In the genomic region with DNA sequence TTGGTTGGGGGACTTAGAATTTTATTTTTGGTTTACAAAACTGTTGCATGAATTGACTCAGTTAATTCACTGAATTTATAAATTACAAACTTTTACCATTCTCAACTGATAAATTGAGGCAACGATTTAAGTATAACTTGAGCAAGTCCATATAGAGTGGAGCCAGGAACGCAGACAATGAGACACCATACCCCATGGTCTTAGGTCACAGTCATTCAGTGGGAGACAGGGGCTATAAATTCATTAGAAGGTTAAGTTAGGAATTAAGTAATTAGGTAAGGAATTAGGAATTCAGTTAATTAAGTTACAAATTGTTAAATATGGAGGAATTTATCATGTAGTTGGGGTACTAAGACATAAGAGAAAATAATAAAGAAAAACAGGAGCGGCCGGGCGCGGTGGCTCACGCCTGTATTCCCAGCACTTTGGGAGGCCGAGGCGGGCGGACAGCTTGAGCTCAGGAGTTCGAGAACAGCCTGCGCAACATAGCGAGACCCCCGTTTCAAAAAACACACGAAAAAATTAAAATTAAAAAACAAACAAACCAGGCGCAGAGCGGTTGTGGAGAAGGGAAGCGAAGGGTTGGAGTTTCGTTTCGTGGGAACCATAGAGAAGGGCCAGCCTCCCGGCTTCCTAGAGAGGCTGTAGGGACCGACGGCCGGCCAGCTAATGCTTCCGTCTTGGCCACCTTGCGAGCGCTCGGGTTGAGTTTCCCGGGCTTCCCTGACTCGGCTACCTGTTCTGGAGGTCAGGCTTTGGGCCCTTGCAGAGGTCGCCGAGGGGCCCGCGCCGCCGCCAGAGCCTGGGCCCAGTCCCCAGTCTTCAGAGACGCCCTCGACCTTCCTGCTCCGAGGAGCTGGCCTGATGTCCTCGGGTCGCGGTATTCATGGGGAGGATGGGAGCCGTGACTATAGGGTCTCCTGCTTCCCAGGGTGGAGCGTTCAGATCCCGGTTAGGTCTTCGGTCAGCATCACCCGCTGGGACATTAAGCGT, we compare ENCODE assay signal across 8 cellular contexts. TPM values are rescaled to one million over a fixed set of nuclear protein-coding genes. Genes with fewer than 3 reads are reported as not detected.
DNase-seq lines count a peak whose midpoint lies in the region; ATAC-seq and TF ChIP-seq lines count a peak whose summit lies in the region.

Gene ZNF619 (plus strand): TSS at position 645 of the 993 bp plus-strand sequence. CDS start 858 bp downstream, outside the sequence.

- peaks cover 0 to 9% (median 6%) of the 10 kb centered on the region in 3 donors for H3K4me1 ChIP-seq in gastroesophageal sphincter
- no peaks in the 10 kb centered on the region for H3K4me1 ChIP-seq in neuron (ENCODE audit: insufficient read depth, low read length)
- peaks cover 0 to 13% (median 5%) of the 10 kb centered on the region in 4 donors for H3K4me1 ChIP-seq in tibial artery

- no peak for TF ChIP-seq CTCF in gastroesophageal sphincter (IDR thresholded peaks at IDR 0.05)
- no peak for TF ChIP-seq CTCF in tibial artery (IDR thresholded peaks at IDR 0.05)

- H3K27me3 ChIP-seq in gastroesophageal sphincter (no peaks in the 10 kb centered on the region), neuron (ENCODE audit: insufficient read depth, low read length) (peaks cover 2% of the 10 kb centered on the region), tibial artery (no peaks in the 10 kb centered on the region)

- intact Hi-C loops in tibial artery (cut with DNase I; ENCODE audit: low total_unique reads), result loop anchor here (2.0 kb wide), 1 partner anchor 18 kb away; no protein-coding TSS in a partner anchor

- H3K4me3 ChIP-seq in gastroesophageal sphincter, result peak within 1 kb of the TSS; percentile 80
- H3K4me3 ChIP-seq in neuron (ENCODE audit: low read length), result peak within 1 kb of the TSS; percentile 38
- peak within 1 kb of the TSS; percentile 66 to 72 for H3K4me3 ChIP-seq in tibial artery

- H3K36me3 ChIP-seq in gastroesophageal sphincter, result peaks cover 0 to 32% of the 10 kb centered on the region in 2 donors
- no peaks in the 10 kb centered on the region for H3K36me3 ChIP-seq in neuron (ENCODE audit: insufficient read depth, low read length)
- peaks cover 0 to 29% (median 9%) of the 10 kb centered on the region in 3 donors for H3K36me3 ChIP-seq in tibial artery

- peaks cover 23% of the 10 kb centered on the region for H3K4me1 Mint-ChIP-seq in activated naive CD4-positive, alpha-beta T cell treated with anti-CD3 and anti-CD28 coated beads, Interleukin-2, amount 10 ng/mL, durations not matched to agents 7 days and 5 days

- H3K36me3 Mint-ChIP-seq in activated naive CD4-positive, alpha-beta T cell treated with anti-CD3 and anti-CD28 coated beads, Interleukin-2, amount 10 ng/mL, durations not matched to agents 7 days and 5 days, result peaks cover 25% of the 10 kb centered on the region

- H2AFZ ChIP-seq in neuron (ENCODE audit: low read depth, low read length), result no peak within 1 kb of the TSS

- DNase-seq in DMS53 treated with DMSO at 0.1 percent for 48 hours (lab: John Stamatoyannopoulos, UW; ENCODE audit: unreplicated experiment), result peak; percentile 8
- DNase-seq in HUDEP-2 (lab: John Stamatoyannopoulos, UW; ENCODE audit: unreplicated experiment in 76 of 76), result peak in 71 of 76 experiments; percentile 4 to 69 (median 42)
- peak; percentile 80 for DNase-seq in RPMI7951 (ENCODE audit: low read depth)
- DNase-seq in activated naive CD4-positive, alpha-beta T cell treated with anti-CD3 and anti-CD28 coated beads, Interleukin-2, amount 10 ng/mL, durations not matched to agents 7 days and 5 days, result peak; percentile 69
- peak; percentile 74 to 83 for DNase-seq in tibial artery

- H3K27ac ChIP-seq in gastroesophageal sphincter, result peak within 1 kb of the TSS; percentile 5 to 83 (median 70)
- peak within 1 kb of the TSS; percentile 71 for H3K27ac ChIP-seq in tibial artery

- peak within 1 kb of the TSS; percentile 61 for H3K27ac Mint-ChIP-seq in activated naive CD4-positive, alpha-beta T cell treated with anti-CD3 and anti-CD28 coated beads, Interleukin-2, amount 10 ng/mL, durations not matched to agents 7 days and 5 days

- H3K27me3 Mint-ChIP-seq in activated naive CD4-positive, alpha-beta T cell treated with anti-CD3 and anti-CD28 coated beads, Interleukin-2, amount 10 ng/mL, durations not matched to agents 7 days and 5 days, result peaks cover 8% of the 10 kb centered on the region

- H3K9me3 ChIP-seq in gastroesophageal sphincter (no peaks in the 10 kb centered on the region), neuron (ENCODE audit: low read length) (no peaks in the 10 kb centered on the region), tibial artery (no peaks in the 10 kb centered on the region)

- peak within 1 kb of the TSS; percentile 82 for H3K4me3 Mint-ChIP-seq in activated naive CD4-positive, alpha-beta T cell treated with anti-CD3 and anti-CD28 coated beads, Interleukin-2, amount 10 ng/mL, durations not matched to agents 7 days and 5 days

- CTCF ChIA-PET in activated naive CD4-positive, alpha-beta T cell treated with anti-CD3 and anti-CD28 coated beads, Interleukin-2, amount 10 ng/mL, durations not matched to agents 7 days and 5 days (lab: Charles Lee), result no interaction called here

- H3K9me3 Mint-ChIP-seq in activated naive CD4-positive, alpha-beta T cell treated with anti-CD3 and anti-CD28 coated beads, Interleukin-2, amount 10 ng/mL, durations not matched to agents 7 days and 5 days, result no peaks in the 10 kb centered on the region

- WGBS in gastroesophageal sphincter (ENCODE audit: low coverage in 1 of 2), 2 donors, result 11 to 43% methylated on average over 5 to 27 of the region's 48 CpGs

- peak; percentile 76 for ATAC-seq in GM21360 (IDR thresholded peaks at IDR 0.05; ENCODE audit: unreplicated experiment)
- peak; percentile 90 for ATAC-seq in gastroesophageal sphincter

- TF ChIP-seq POLR2A in gastroesophageal sphincter (IDR thresholded peaks at IDR 0.05), result peak in 1 of 2 donors; percentile 18

- no peak for TF ChIP-seq EP300 in gastroesophageal sphincter (IDR thresholded peaks at IDR 0.05)

RNA-seq across cellular contexts. Expression of gene ZNF619, which starts in this region (rescaled TPM):
- 6.3 and 7.6 TPM in 2 replicates for total RNA-seq in RPMI7951 (2014; rRNA removed; shearing (Covaris generic))
- total RNA-seq in gastroesophageal sphincter, result 1 to 10 TPM; 4.6 to 7.9 (median 5.3) TPM

Comparison
In these comparisons a context has a peak if more than half of its experiments do, and no peak if none do; other contexts are left out.
1. Peak in every context shown above with its lines: DNase-seq, ATAC-seq, H3K4me3 ChIP-seq and H3K27ac ChIP-seq.
2. DNase-seq: peak in every context shown above with its lines; median percentile 80 in RPMI7951; 78 in tibial artery; 69 in activated naive CD4-positive, alpha-beta T cell treated with anti-CD3 and anti-CD28 coated beads, Interleukin-2, amount 10 ng/mL, durations not matched to agents 7 days and 5 days; 42 in HUDEP-2; 8 in DMS53 treated with DMSO at 0.1 percent for 48 hours.